Comparison of ENCODE assay signal across 8 cellular contexts in genomic region chr10:101816375-101816773, GRCh38. TPM values are rescaled to one million over a fixed set of nuclear protein-coding genes. Genes with fewer than 3 reads are reported as not detected.
DNase-seq lines count a peak whose midpoint lies in the region; TF ChIP-seq lines count a peak whose summit lies in the region.

No MANE protein-coding gene starts in this region.

- H3K36me3 Mint-ChIP-seq in nephron (ENCODE audit: low read depth): peaks cover 23% of the 10 kb centered on the region

- H3K27me3 ChIP-seq in BJ (ENCODE audit: control insufficient read depth, insufficient read depth, low read length) (no peaks in the 10 kb centered on the region), MG63 (no peaks in the 10 kb centered on the region), duodenal mucosa (ENCODE audit: control insufficient read depth in 1 of 2, insufficient read depth in 2 of 2, low read length in 2 of 2) (no peaks in the 10 kb centered on the region)

- peaks cover 51% of the 10 kb centered on the region for H3K4me1 Mint-ChIP-seq in nephron

- peak overlapping the region; percentile 90 to 93 for H3K9ac ChIP-seq in duodenal mucosa (ENCODE audit: low read depth in 1 of 2, low read length in 2 of 2)

- CTCF ChIA-PET in BJ (lab: Yijun Ruan, JAX): interaction anchor here (1.5 to 3.5 kb wide), 2 partner anchors 19 to 25 kb away, joined by 6 to 13 read pairs; no protein-coding TSS in a partner anchor

- H3K4me3 ChIP-seq in BJ (ENCODE audit: low read depth, low read length) (peak overlapping the region; percentile 99), MG63 (peak overlapping the region; percentile 76), duodenal mucosa (ENCODE audit: low read depth in 1 of 2, low read length in 2 of 2) (peak overlapping the region; percentile 86 to 87)

- POLR2A ChIA-PET in BJ (lab: Charles Lee): no interaction called here

- H3K9me3 Mint-ChIP-seq in nephron: no peaks in the 10 kb centered on the region

- peak overlapping the region; percentile 96 to 98 (median 97) for H3K4me3 Mint-ChIP-seq in nephron

- H3K27me3 Mint-ChIP-seq in nephron (ENCODE audit: low read depth): no peaks in the 10 kb centered on the region

- H3K36me3 ChIP-seq in BJ (ENCODE audit: control insufficient read depth, insufficient read depth, low read length) (peaks cover 2% of the 10 kb centered on the region; the same call in 1 of the 2 replicates), MG63 (peaks cover 30% of the 10 kb centered on the region), duodenal mucosa (ENCODE audit: control insufficient read depth in 1 of 2, insufficient read depth in 2 of 2, low read length in 2 of 2) (peaks cover 12 to 16% of the 10 kb centered on the region in 2 donors)

- no peak overlapping the region for H3K27ac ChIP-seq in duodenal mucosa (ENCODE audit: low read depth, low read length)

- H3K9me3 ChIP-seq in MG63 (no peaks in the 10 kb centered on the region), duodenal mucosa (ENCODE audit: control insufficient read depth in 1 of 2, low read length in 2 of 2) (no peaks in the 10 kb centered on the region)

- H3K27ac Mint-ChIP-seq in nephron: peak overlapping the region; percentile 42 to 98 (median 91)

- TF ChIP-seq CTCF in BJ (IDR thresholded peaks at IDR 0.05; ENCODE audit: insufficient read depth, low read depth, low read length) (no peak), nephron (IDR thresholded peaks at IDR 0.05; ENCODE audit: unreplicated experiment in 3 of 3) (no peak)

- no peak for DNase-seq in BJ (ENCODE audit: low read depth)
- DNase-seq in MG63: no peak
- DNase-seq in glomerular visceral epithelial cell (ENCODE audit: extremely low spot score): no peak
- DNase-seq in NCI-H2171 treated with DMSO at 0.1 percent for 48 hours (lab: John Stamatoyannopoulos, UW): no peak
- DNase-seq in DMS79 (lab: John Stamatoyannopoulos, UW): no peak
- DNase-seq in foreskin melanocyte: no peak

- H3K4me1 ChIP-seq in duodenal mucosa (ENCODE audit: control insufficient read depth in 1 of 2, insufficient read depth in 2 of 2, low read length in 2 of 2): peaks cover 16 to 33% of the 10 kb centered on the region in 2 donors

RNA-seq across cellular contexts. Expression of gene OGA, which starts 1.9 kb away (rescaled TPM):
- polyA plus RNA-seq in BJ (2011; rRNA removed): 25.6 and 52.3 TPM in 2 replicates
- polyA minus RNA-seq in BJ (2011; rRNA and poly(A)+ RNA removed): 21.2 and 27.0 TPM in 2 replicates
- total RNA-seq in MG63 (2014; rRNA removed; shearing (Covaris generic); ENCODE audit: low replicate concordance): 31.3 and 66.7 TPM in 2 replicates

RNA-seq across cellular contexts. Expression of gene KCNIP2, which starts 27.2 kb away (rescaled TPM):
- 0.38 and 0.43 TPM in 2 replicates for polyA plus RNA-seq in BJ (2011; rRNA removed)
- 0.41 and 0.52 TPM in 2 replicates for polyA minus RNA-seq in BJ (2011; rRNA and poly(A)+ RNA removed)
- not detected in 2 replicates for total RNA-seq in MG63 (2014; rRNA removed; shearing (Covaris generic); ENCODE audit: low replicate concordance)

RNA-seq across cellular contexts. Expression of gene NPM3, which starts 33.1 kb away (rescaled TPM):
- 31.8 and 35.6 TPM in 2 replicates for polyA plus RNA-seq in BJ (2011; rRNA removed)
- polyA minus RNA-seq in BJ (2011; rRNA and poly(A)+ RNA removed): 16.1 and 32.7 TPM in 2 replicates
- 30.8 and 87.3 TPM in 2 replicates for total RNA-seq in MG63 (2014; rRNA removed; shearing (Covaris generic); ENCODE audit: low replicate concordance)

RNA-seq across cellular contexts. Expression of gene FGF8, which starts 40.5 kb away (rescaled TPM):
- not detected in 2 replicates for polyA plus RNA-seq in BJ (2011; rRNA removed)
- not detected in 2 replicates for polyA minus RNA-seq in BJ (2011; rRNA and poly(A)+ RNA removed)
- total RNA-seq in MG63 (2014; rRNA removed; shearing (Covaris generic); ENCODE audit: low replicate concordance): not detected in 2 replicates
